8 cellular contexts compared by ENCODE assay signal in the genomic region with DNA sequence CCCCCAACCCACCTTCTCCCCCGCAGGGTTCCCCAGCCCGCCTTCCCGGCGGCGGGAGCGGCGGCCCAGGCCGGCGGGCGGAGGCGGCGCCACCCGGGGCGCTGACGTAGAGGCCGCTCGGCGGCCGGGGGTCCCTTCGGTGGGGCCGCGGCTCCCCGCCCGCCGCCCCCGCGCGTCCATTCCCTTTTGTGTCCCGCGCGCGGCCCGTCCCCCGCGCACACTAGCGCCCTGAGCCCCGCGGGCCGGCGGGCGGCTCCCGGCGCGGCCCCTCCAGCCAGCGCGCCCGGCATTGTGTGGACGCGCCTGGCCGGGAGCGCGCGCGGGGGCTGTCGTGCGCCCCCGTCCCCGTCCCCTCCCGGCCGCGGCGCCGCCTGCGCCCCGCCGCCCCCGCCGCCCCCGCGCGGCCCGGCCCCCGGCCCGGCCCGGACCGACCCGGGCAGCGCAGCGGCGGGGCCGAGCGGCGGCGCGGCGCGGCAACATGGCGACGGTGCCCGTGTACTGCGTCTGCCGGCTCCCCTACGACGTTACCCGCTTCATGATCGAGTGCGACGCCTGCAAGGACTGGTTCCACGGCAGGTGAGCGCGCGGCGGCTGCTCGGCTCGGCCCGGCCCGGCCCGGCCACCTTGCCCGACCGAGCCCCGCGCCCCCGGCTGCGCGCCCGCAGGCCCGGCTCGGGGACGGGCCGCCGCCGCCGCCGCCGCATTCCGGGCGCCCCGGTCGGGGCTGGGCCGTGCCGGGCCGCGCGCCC. TPM values are rescaled to one million over a fixed set of nuclear protein-coding genes. Genes with fewer than 3 reads are reported as not detected.
DNase-seq lines count a peak whose midpoint lies in the region; ATAC-seq and TF ChIP-seq lines count a peak whose summit lies in the region.

PHF2 (plus strand) TSS at position 289 of the 749 bp plus-strand sequence; CDS start at position 479, 190 bp downstream.

- H3K27me3 ChIP-seq in colonic mucosa, result no peaks in the 10 kb centered on the region

- TF ChIP-seq CTCF in GM13977 (IDR thresholded peaks at IDR 0.05; ENCODE audit: extremely low read depth, insufficient read depth, missing control alignments) (no peak), colonic mucosa (IDR thresholded peaks at IDR 0.05) (no peak), lower leg skin (IDR thresholded peaks at IDR 0.05) (no peak)

- no peak for TF ChIP-seq POLR2A in lower leg skin (IDR thresholded peaks at IDR 0.05)

- H3K9me3 ChIP-seq in T-helper 17 cell (ENCODE audit: control insufficient read depth, low read length, poor library complexity, severe bottlenecking), result no peaks in the 10 kb centered on the region
- H3K9me3 ChIP-seq in colonic mucosa, result no peaks in the 10 kb centered on the region

- H3K27me3 Mint-ChIP-seq in T-helper 17 cell, result no peaks in the 10 kb centered on the region

- intact Hi-C loops in colonic mucosa (cut with DNase I) (no loop called here), lower leg skin (cut with DNase I; ENCODE audit: low total_unique reads) (no loop called here)

- 0 to 1% methylated on average over 17 to 33 of the region's 134 CpGs for WGBS in lower leg skin, 2 donors

- H3K9ac ChIP-seq in colonic mucosa (ENCODE audit: low read depth in 2 of 2, low read length in 2 of 2), result peak within 1 kb of the TSS; percentile 84 to 90

- in situ Hi-C loops in GM13977 (cut with MboI; ENCODE audit: low pct_unique_long_range_greater_than_20kb, low sequenced_read_pairs, unreplicated experiment), result no loop called here

- H3K4me1 Mint-ChIP-seq in T-helper 17 cell, result peaks cover 45% of the 10 kb centered on the region

- peak within 1 kb of the TSS; percentile 90 for H3K4me3 Mint-ChIP-seq in T-helper 17 cell

- peaks cover 10% of the 10 kb centered on the region for H3K4me1 ChIP-seq in colonic mucosa

- H3K36me3 ChIP-seq in colonic mucosa, result no peaks in the 10 kb centered on the region

- H3K27ac ChIP-seq in colonic mucosa, result peak within 1 kb of the TSS; percentile 71

- H3K36me3 Mint-ChIP-seq in T-helper 17 cell (ENCODE audit: low read depth), result no peaks in the 10 kb centered on the region

- peak; percentile 52 for ATAC-seq in HG02885 (IDR thresholded peaks at IDR 0.05; ENCODE audit: poor library complexity, unreplicated experiment)
- peak; percentile 73 for ATAC-seq in T-helper 17 cell

- DNase-seq in GM13977 (ENCODE audit: low spot score), result peak; percentile 83
- peak in 2 of 3 donors; percentile 23 to 29 for DNase-seq in T-helper 17 cell
- no peak for DNase-seq in colonic mucosa
- DNase-seq in lower leg skin (ENCODE audit: low spot score in 2 of 2), result peak in 1 of 2 donors; percentile 83
- peak in 4 of 6 experiments; percentile 21 to 61 (median 50) for DNase-seq in stimulated activated naive CD4-positive, alpha-beta T cell (lab: John Stamatoyannopoulos, UW)
- no peak for DNase-seq in HCEC 1CT
- DNase-seq in SW 1271 (lab: John Stamatoyannopoulos, UW), result no peak

- peak within 1 kb of the TSS; percentile 74 for H3K4me3 ChIP-seq in colonic mucosa
- peak within 1 kb of the TSS; percentile 70 for H3K4me3 ChIP-seq in lower leg skin (ENCODE audit: low read depth, poor library complexity, severe bottlenecking)

- peak within 1 kb of the TSS; percentile 91 for H3K27ac Mint-ChIP-seq in T-helper 17 cell

RNA-seq across cellular contexts. Expression of gene PHF2, which starts in this region (rescaled TPM):
- 10 to 100 TPM; 24.8 to 27.1 TPM for total RNA-seq in T-helper 17 cell
- total RNA-seq in colonic mucosa, result 10 to 100 TPM; 22.7 to 23.4 TPM
- 10 to 100 TPM; 23.3 to 33.1 (median 28.6) TPM for total RNA-seq in lower leg skin

Comparison
In these comparisons a context has a peak if more than half of its experiments do, and no peak if none do; other contexts are left out.
1. DNase-seq: peak in GM13977 (single experiment), T-helper 17 cell (2 of 3) and stimulated activated naive CD4-positive, alpha-beta T cell (4 of 6); none in colonic mucosa (single experiment), HCEC 1CT (single experiment) and SW 1271 (0 of 2).